22 cellular contexts compared by ENCODE assay signal in genomic region chr16:35221482-35222185, GRCh38.
DNase-seq lines count a peak whose midpoint lies in the region; ATAC-seq, FAIRE-seq and TF ChIP-seq lines count a peak whose summit lies in the region.
"Had no signal": no experiment of that assay in that cellular context is flagged by ENCODE, and none has a peak within 500 bp of the region (broad histone marks: within the 10 kb centered on the region; RNA-seq: fewer than 3 reads in every experiment).

No MANE protein-coding gene starts in this region.

- peaks cover 39% of the 10 kb centered on the region for H3K9me3 Mint-ChIP-seq in chondrocyte (ENCODE audit: low read depth)

- peak; percentile 39 for FAIRE-seq in HepG2 (lab: Jason Lieb, UNC)
- FAIRE-seq: A204.1, GM12878, HTR-8/SVneo had no signal

- TF ChIP-seq POLR2A in HepG2 (IDR thresholded peaks at IDR 0.05; ENCODE audit: insufficient read depth in 1 of 2, low read depth in 2 of 2, low read length in 2 of 2) (no peak), spleen (IDR thresholded peaks at IDR 0.05) (no peak)

- H3K27ac ChIP-seq in HepG2 (ENCODE audit: extremely low read length, insufficient read depth, low read length) (no peak overlapping the region), spleen (no peak overlapping the region)

- 58% methylated on average over 17 of the region's 32 CpGs for WGBS in HepG2 (ENCODE audit: low lambda C conversion rate)
- WGBS in spleen, 5 donors, result 82 to 89% (median 86%) methylated on average over 25 to 32 of the region's 32 CpGs

- H3K9me3 ChIP-seq in HepG2 (ENCODE audit: low read length) (peaks cover 45% of the 10 kb centered on the region), spleen (peaks cover 0 to 54% (median 34%) of the 10 kb centered on the region in 8 donors)
- H3K9me3 ChIP-seq: BE2C had no signal

- peak; percentile 78 for DNase-seq in chondrocyte (ENCODE audit: low spot score)
- DNase-seq in HepG2 (ENCODE audit: low spot score), result peak; percentile 27
- DNase-seq in spleen, result peak; percentile 60
- DNase-seq in T-helper 2 cell, result no peak
- DNase-seq in EL, result no peak
- no peak for DNase-seq in RPMI8226
- DNase-seq: ACHN; BE2C; C1 segment of cervical spinal cord; CD4-positive, CD25-positive, alpha-beta regulatory T cell; CD8-positive, alpha-beta memory T cell; COR-L47; DMS 273 treated with DMSO at 0.1 percent for 48 hours; DMS79; GOT3; H7; HFFc6 had no signal

- no peak overlapping the region for H3K4me3 Mint-ChIP-seq in chondrocyte (ENCODE audit: unreplicated experiment)
- H3K4me3 Mint-ChIP-seq: CD8-positive, alpha-beta memory T cell; HFFc6; IgD-negative memory B cell had no signal

- TF ChIP-seq CTCF in chondrocyte (IDR thresholded peaks at IDR 0.05), result no peak
- no peak for TF ChIP-seq CTCF in HepG2 (CRISPR knock-in tag; IDR thresholded peaks at IDR 0.05)
- no peak for TF ChIP-seq CTCF in spleen (IDR thresholded peaks at IDR 0.05 in 8 of 11, conservative IDR thresholded peaks at IDR 0.05 in 3 of 11)

- intact Hi-C loops in HepG2 (cut with micrococcal nuclease; ENCODE audit: unreplicated experiment), result no loop called here
- intact Hi-C loops in spleen (cut with DNase I; ENCODE audit: low total_unique reads), result no loop called here

- no peaks in the 10 kb centered on the region for H3K79me2 ChIP-seq in HepG2 (ENCODE audit: insufficient read depth, low read length)

- no peaks in the 10 kb centered on the region for H3K36me3 Mint-ChIP-seq in chondrocyte (ENCODE audit: low read depth)
- H3K36me3 Mint-ChIP-seq: CD4-positive, CD25-positive, alpha-beta regulatory T cell; IgD-negative memory B cell had no signal

- H3K4me3 ChIP-seq in HepG2 (replicated peaks in 1 of 3; ENCODE audit: insufficient read depth in 1 of 3, low read depth in 2 of 3, low read length in 3 of 3) (no peak overlapping the region), spleen (no peak overlapping the region)
- H3K4me3 ChIP-seq: GM12878 had no signal

- no peaks in the 10 kb centered on the region for H3K27me3 Mint-ChIP-seq in chondrocyte (ENCODE audit: low read depth)
- H3K27me3 Mint-ChIP-seq: CD4-positive, CD25-positive, alpha-beta regulatory T cell; CD8-positive, alpha-beta memory T cell; IgD-negative memory B cell had no signal

- TF ChIP-seq EP300 in HepG2 (IDR thresholded peaks at IDR 0.05; ENCODE audit: low read depth in 2 of 2, low read length in 2 of 2), result no peak
- TF ChIP-seq EP300 in HepG2 (CRISPR knock-in tag; IDR thresholded peaks at IDR 0.05; ENCODE audit: borderline replicate concordance), result no peak

- CTCF ChIA-PET in HepG2 (lab: Yijun Ruan, JAX; ENCODE audit: low intra/inter-chr PET ratio, low total read pairs), result no interaction called here

- ATAC-seq in HepG2, result peak; percentile 78
- ATAC-seq: GM12878, HCT116 had no signal

- no peaks in the 10 kb centered on the region for H3K4me1 Mint-ChIP-seq in chondrocyte (ENCODE audit: low read depth)
- H3K4me1 Mint-ChIP-seq: CD4-positive, CD25-positive, alpha-beta regulatory T cell; CD8-positive, alpha-beta memory T cell; IgD-negative memory B cell had no signal

- H3K27me3 ChIP-seq in HepG2 (ENCODE audit: control insufficient read depth in 1 of 2, insufficient read depth in 2 of 2, low read length in 2 of 2) (no peaks in the 10 kb centered on the region), spleen (replicated peaks in 1 of 7) (no peaks in the 10 kb centered on the region)
- H3K27me3 ChIP-seq: BE2C had no signal

- POLR2A ChIA-PET in HepG2 (lab: Yijun Ruan, JAX), result no interaction called here

- no peaks in the 10 kb centered on the region for H4K20me1 ChIP-seq in HepG2 (ENCODE audit: insufficient read depth, low read length)

- no peaks in the 10 kb centered on the region for H3K4me1 ChIP-seq in HepG2 (ENCODE audit: insufficient read depth, low read length)
- no peaks in the 10 kb centered on the region for H3K4me1 ChIP-seq in spleen
- H3K4me1 ChIP-seq: BE2C had no signal

- no peak for TF ChIP-seq RAD21 in HepG2 (CRISPR knock-in tag; IDR thresholded peaks at IDR 0.05)

- H3K9ac ChIP-seq in HepG2 (ENCODE audit: insufficient read depth, low read depth, low read length), result no peak overlapping the region

- H2AFZ ChIP-seq in HepG2 (ENCODE audit: low read length), result no peak overlapping the region

- H3K36me3 ChIP-seq in HepG2 (replicated peaks in 1 of 2; ENCODE audit: control insufficient read depth in 1 of 2, insufficient read depth in 2 of 2, low read length in 2 of 2) (no peaks in the 10 kb centered on the region), spleen (no peaks in the 10 kb centered on the region)
- H3K36me3 ChIP-seq: BE2C had no signal

- no peak overlapping the region for H3K27ac Mint-ChIP-seq in chondrocyte (ENCODE audit: unreplicated experiment)
- H3K27ac Mint-ChIP-seq: CD8-positive, alpha-beta memory T cell; HFFc6; IgD-negative memory B cell had no signal

- no TSS peak for BruUV-seq in HepG2 (replicated peaks; lab: Mats Ljungman, UMichigan)

- in situ Hi-C loops in HepG2 (cut with HindIII; ENCODE audit: extremely low pct_ligation_motif_present, low pct_unique_long_range_greater_than_20kb), result no loop called here

- no peak overlapping the region for H3K4me2 ChIP-seq in HepG2 (ENCODE audit: low read depth, low read length)

TF ChIP-seq in HepG2, 621 proteins besides CTCF, POLR2A, EP300 and RAD21:
- TF ChIP-seq HES4 (CRISPR knock-in tag; IDR thresholded peaks at IDR 0.05; ENCODE audit: borderline replicate concordance) (no peak), ZNF441 (CRISPR knock-in tag; IDR thresholded peaks at IDR 0.05; ENCODE audit: borderline replicate concordance) (no peak), GABPA (IDR thresholded peaks at IDR 0.05; ENCODE audit: low read depth, low read length) (no peak), GABPA (CRISPR knock-in tag; IDR thresholded peaks at IDR 0.05; ENCODE audit: low read depth) (peak; percentile 55), HNF4A (CRISPR knock-in tag; IDR thresholded peaks at IDR 0.05) (peak; percentile 45), GABPB1 (CRISPR knock-in tag; IDR thresholded peaks at IDR 0.05) (peak; percentile 51)

Comparison
In these comparisons a context has a peak if more than half of its experiments do, and no peak if none do; other contexts are left out.
1. DNase-seq: peak in chondrocyte (single experiment), HepG2 (single experiment) and spleen (single experiment); none in T-helper 2 cell (0 of 5), EL (single experiment) and RPMI8226 (single experiment).